In the genomic region with DNA sequence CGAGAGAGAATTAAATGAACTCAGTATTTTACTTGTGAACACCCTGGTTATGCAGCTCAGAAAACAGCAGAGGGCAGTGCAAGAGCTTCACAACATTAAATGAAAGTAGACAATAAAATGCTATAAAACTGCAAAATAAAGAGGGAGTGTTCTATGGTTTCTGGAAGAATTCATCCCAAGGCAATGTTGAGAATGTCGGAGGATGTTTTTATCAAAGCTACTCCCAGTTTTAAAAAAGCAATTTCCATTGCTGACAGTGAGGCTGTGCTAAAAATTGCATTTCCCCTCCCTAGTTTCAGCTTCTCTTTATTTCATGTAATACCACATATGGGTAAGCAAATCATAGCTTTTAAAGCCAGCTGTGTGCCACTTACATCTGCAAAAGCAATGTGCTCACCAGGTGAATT, we compare ENCODE assay signal across 9 cellular contexts.
DNase-seq lines count a peak whose midpoint lies in the region; ATAC-seq, FAIRE-seq and TF ChIP-seq lines count a peak whose summit lies in the region.
"Had no signal": no experiment of that assay in that cellular context is flagged by ENCODE, and none has a peak within 500 bp of the region (broad histone marks: within the 10 kb centered on the region; RNA-seq: fewer than 3 reads in every experiment).

No MANE protein-coding gene starts in this region.

- DNase-seq in DMS 273 (lab: John Stamatoyannopoulos, UW; ENCODE audit: unreplicated experiment) (peak; percentile 1), DMS 273 treated with DMSO at 0.1 percent for 48 hours (lab: John Stamatoyannopoulos, UW) (no peak), NCI-H345 (lab: John Stamatoyannopoulos, UW) (peak; percentile 10), putamen (ENCODE audit: low spot score) (peak; percentile 14), GM19239 (ENCODE audit: insufficient read length, low spot score) (no peak)
- DNase-seq: naive B cell had no signal

- no peaks in the 10 kb centered on the region for H3K9me3 ChIP-seq in gastroesophageal sphincter

- no peak for TF ChIP-seq POLR2A in gastroesophageal sphincter (IDR thresholded peaks at IDR 0.05)

- FAIRE-seq in endometrium (lab: Jason Lieb, UNC) (peak; percentile 98), GM19239 (lab: Jason Lieb, UNC) (no peak)

- H3K4me1 ChIP-seq in gastroesophageal sphincter, result no peaks in the 10 kb centered on the region

- H3K27me3 ChIP-seq in gastroesophageal sphincter, result no peaks in the 10 kb centered on the region

- 11 to 38% methylated on average over 1 to 2 of the region's 2 CpGs for WGBS in gastroesophageal sphincter (ENCODE audit: low coverage in 1 of 2), 2 donors

- TF ChIP-seq EP300 in gastroesophageal sphincter (IDR thresholded peaks at IDR 0.05), result no peak

- H3K36me3 ChIP-seq in gastroesophageal sphincter, result no peaks in the 10 kb centered on the region

- H3K27ac ChIP-seq in gastroesophageal sphincter, result no peak overlapping the region

- no peak overlapping the region for H3K4me3 ChIP-seq in gastroesophageal sphincter

- TF ChIP-seq CTCF in gastroesophageal sphincter (IDR thresholded peaks at IDR 0.05), result no peak

- ATAC-seq in GM18502 (IDR thresholded peaks at IDR 0.05; ENCODE audit: poor library complexity, unreplicated experiment) (no peak), gastroesophageal sphincter (no peak)

Comparison
In these comparisons a context has a peak if more than half of its experiments do, and no peak if none do; other contexts are left out.
1. DNase-seq: peak in DMS 273 (single experiment), NCI-H345 (single experiment) and putamen (single experiment); none in DMS 273 treated with DMSO at 0.1 percent for 48 hours (single experiment) and GM19239 (single experiment).